In genomic region chrX:40084471-40084870, GRCh38 we compare ENCODE assay signal across 12 cellular contexts. TPM values are rescaled to one million over a fixed set of nuclear protein-coding genes. Genes with fewer than 3 reads are reported as not detected.
DNase-seq lines count a peak whose midpoint lies in the region; ATAC-seq and TF ChIP-seq lines count a peak whose summit lies in the region.
"Had no signal": no experiment of that assay in that cellular context is flagged by ENCODE, and none has a peak within 500 bp of the region (broad histone marks: within the 10 kb centered on the region; RNA-seq: fewer than 3 reads in every experiment).

No MANE protein-coding gene starts in this region.

- no peak for DNase-seq in activated CD4-positive, alpha-beta T cell treated with anti-CD3 and anti-CD28 coated beads, Interleukin-2, amount 10 ng/mL, durations not matched to agents 7 days and 5 days
- no peak for DNase-seq in activated CD4-positive, alpha-beta T cell treated with anti-CD3 and anti-CD28 coated beads for 4 hours
- DNase-seq in RWPE1 (ENCODE audit: low spot score) (no peak), endothelial cell (ENCODE audit: low spot score) (no peak), Right ventricle myocardium superior (no peak), NCI-H1436 treated with DMSO at 0.1 percent for 48 hours (lab: John Stamatoyannopoulos, UW) (no peak)
- DNase-seq: activated effector memory CD4-positive, alpha-beta T cell treated with anti-CD3 and anti-CD28 coated beads, Interleukin-2, amount 50 U/mL, for 16 hours; NCI-H2171 treated with DMSO at 0.1 percent for 48 hours; SW 1271 had no signal

- H3K27ac Mint-ChIP-seq in activated CD4-positive, alpha-beta T cell treated with anti-CD3 and anti-CD28 coated beads, Interleukin-2, amount 10 ng/mL, durations not matched to agents 7 days and 5 days = no peak overlapping the region
- no peak overlapping the region for H3K27ac Mint-ChIP-seq in endothelial cell (ENCODE audit: unreplicated experiment)
- no peak overlapping the region for H3K27ac Mint-ChIP-seq in stimulated activated memory B cell treated with anti-CD40 and anti-IgM and Interleukin-4, amounts not matched to agents 10 μg/mL and 1 μg/mL and 100 μg/mL, for 72 hours

- intact Hi-C loops in Right ventricle myocardium superior (cut with DNase I) = loop anchor here (10.0 kb wide), 1 partner anchor 70 kb away; no protein-coding TSS in a partner anchor

- ATAC-seq in stimulated activated memory B cell treated with anti-CD40 and anti-IgM and Interleukin-4, amounts not matched to agents 10 μg/mL and 1 μg/mL and 100 μg/mL, for 72 hours = no peak
- no peak for ATAC-seq in Right ventricle myocardium superior (ENCODE audit: poor library complexity)
- ATAC-seq in HG03571 (IDR thresholded peaks at IDR 0.05; ENCODE audit: unreplicated experiment) = no peak

- H3K27me3 Mint-ChIP-seq in activated CD4-positive, alpha-beta T cell treated with anti-CD3 and anti-CD28 coated beads, Interleukin-2, amount 10 ng/mL, durations not matched to agents 7 days and 5 days = no peaks in the 10 kb centered on the region
- H3K27me3 Mint-ChIP-seq in endothelial cell (ENCODE audit: unreplicated experiment) = no peaks in the 10 kb centered on the region
- H3K27me3 Mint-ChIP-seq in stimulated activated memory B cell treated with anti-CD40 and anti-IgM and Interleukin-4, amounts not matched to agents 10 μg/mL and 1 μg/mL and 100 μg/mL, for 72 hours = no peaks in the 10 kb centered on the region

- TF ChIP-seq CTCF in RWPE1 (conservative IDR thresholded peaks at IDR 0.05; ENCODE audit: low read depth) = no peak
- no peak for TF ChIP-seq CTCF in endothelial cell (IDR thresholded peaks at IDR 0.05; ENCODE audit: unreplicated experiment)

- H3K36me3 Mint-ChIP-seq in activated CD4-positive, alpha-beta T cell treated with anti-CD3 and anti-CD28 coated beads, Interleukin-2, amount 10 ng/mL, durations not matched to agents 7 days and 5 days (ENCODE audit: low read depth) = peaks cover 6% of the 10 kb centered on the region
- H3K36me3 Mint-ChIP-seq in endothelial cell (ENCODE audit: low read depth, unreplicated experiment) = no peaks in the 10 kb centered on the region
- H3K36me3 Mint-ChIP-seq in stimulated activated memory B cell treated with anti-CD40 and anti-IgM and Interleukin-4, amounts not matched to agents 10 μg/mL and 1 μg/mL and 100 μg/mL, for 72 hours = no peaks in the 10 kb centered on the region

- POLR2A ChIA-PET in activated CD4-positive, alpha-beta T cell treated with anti-CD3 and anti-CD28 coated beads, Interleukin-2, amount 10 ng/mL, durations not matched to agents 7 days and 5 days (lab: Charles Lee) = no interaction called here
- POLR2A ChIA-PET in RWPE1 (lab: Yijun Ruan, JAX; ENCODE audit: low non-redundant PET) = interaction anchor here (0.5 kb wide), 1 partner anchor 12 kb away, joined by 3 read pairs; no protein-coding TSS in a partner anchor

- peaks cover 65% of the 10 kb centered on the region for H3K4me1 Mint-ChIP-seq in activated CD4-positive, alpha-beta T cell treated with anti-CD3 and anti-CD28 coated beads, Interleukin-2, amount 10 ng/mL, durations not matched to agents 7 days and 5 days
- peaks cover 35% of the 10 kb centered on the region for H3K4me1 Mint-ChIP-seq in endothelial cell (ENCODE audit: unreplicated experiment)
- peaks cover 50% of the 10 kb centered on the region for H3K4me1 Mint-ChIP-seq in stimulated activated memory B cell treated with anti-CD40 and anti-IgM and Interleukin-4, amounts not matched to agents 10 μg/mL and 1 μg/mL and 100 μg/mL, for 72 hours

- H3K9me3 Mint-ChIP-seq in activated CD4-positive, alpha-beta T cell treated with anti-CD3 and anti-CD28 coated beads, Interleukin-2, amount 10 ng/mL, durations not matched to agents 7 days and 5 days = no peaks in the 10 kb centered on the region
- no peaks in the 10 kb centered on the region for H3K9me3 Mint-ChIP-seq in endothelial cell (ENCODE audit: unreplicated experiment)
- no peaks in the 10 kb centered on the region for H3K9me3 Mint-ChIP-seq in stimulated activated memory B cell treated with anti-CD40 and anti-IgM and Interleukin-4, amounts not matched to agents 10 μg/mL and 1 μg/mL and 100 μg/mL, for 72 hours

- peak overlapping the region; percentile 82 for H3K27ac ChIP-seq in RWPE1
- H3K27ac ChIP-seq: neutrophil had no signal

- CTCF ChIA-PET in activated CD4-positive, alpha-beta T cell treated with anti-CD3 and anti-CD28 coated beads, Interleukin-2, amount 10 ng/mL, durations not matched to agents 7 days and 5 days (lab: Charles Lee) = interaction anchor here (0.9 to 2.1 kb wide), 2 partner anchors 61 to 62 kb away, joined by 3 to 4 read pairs; no protein-coding TSS in a partner anchor
- CTCF ChIA-PET in RWPE1 (lab: Yijun Ruan, JAX) = no interaction called here

- H3K4me3 Mint-ChIP-seq in activated CD4-positive, alpha-beta T cell treated with anti-CD3 and anti-CD28 coated beads, Interleukin-2, amount 10 ng/mL, durations not matched to agents 7 days and 5 days = peak overlapping the region; percentile 60
- H3K4me3 Mint-ChIP-seq in endothelial cell (ENCODE audit: unreplicated experiment) = peak overlapping the region; percentile 37
- H3K4me3 Mint-ChIP-seq in stimulated activated memory B cell treated with anti-CD40 and anti-IgM and Interleukin-4, amounts not matched to agents 10 μg/mL and 1 μg/mL and 100 μg/mL, for 72 hours = peak overlapping the region; percentile 66

RNA-seq across cellular contexts. Expression of gene BCOR, which starts 13.3 kb away (rescaled TPM):
- total RNA-seq in activated CD4-positive, alpha-beta T cell treated with anti-CD3 and anti-CD28 coated beads, Interleukin-2, amount 10 ng/mL, durations not matched to agents 7 days and 5 days = 10 to 100 TPM; 53.1 to 54.9 TPM
- total RNA-seq in endothelial cell (ENCODE audit: unreplicated experiment) (34.5 TPM), Right ventricle myocardium superior (14.0 TPM)
